Comparison of ENCODE assay signal across 1 cellular context in genomic region chr7:149144996-149145850, GRCh38.
TF ChIP-seq lines count a peak whose summit lies in the region.

No MANE protein-coding gene starts in this region.

TF ChIP-seq in HCT116, 20 proteins besides CTCF, POLR2A, EP300 and RAD21:
- TF ChIP-seq, protein P1, sequence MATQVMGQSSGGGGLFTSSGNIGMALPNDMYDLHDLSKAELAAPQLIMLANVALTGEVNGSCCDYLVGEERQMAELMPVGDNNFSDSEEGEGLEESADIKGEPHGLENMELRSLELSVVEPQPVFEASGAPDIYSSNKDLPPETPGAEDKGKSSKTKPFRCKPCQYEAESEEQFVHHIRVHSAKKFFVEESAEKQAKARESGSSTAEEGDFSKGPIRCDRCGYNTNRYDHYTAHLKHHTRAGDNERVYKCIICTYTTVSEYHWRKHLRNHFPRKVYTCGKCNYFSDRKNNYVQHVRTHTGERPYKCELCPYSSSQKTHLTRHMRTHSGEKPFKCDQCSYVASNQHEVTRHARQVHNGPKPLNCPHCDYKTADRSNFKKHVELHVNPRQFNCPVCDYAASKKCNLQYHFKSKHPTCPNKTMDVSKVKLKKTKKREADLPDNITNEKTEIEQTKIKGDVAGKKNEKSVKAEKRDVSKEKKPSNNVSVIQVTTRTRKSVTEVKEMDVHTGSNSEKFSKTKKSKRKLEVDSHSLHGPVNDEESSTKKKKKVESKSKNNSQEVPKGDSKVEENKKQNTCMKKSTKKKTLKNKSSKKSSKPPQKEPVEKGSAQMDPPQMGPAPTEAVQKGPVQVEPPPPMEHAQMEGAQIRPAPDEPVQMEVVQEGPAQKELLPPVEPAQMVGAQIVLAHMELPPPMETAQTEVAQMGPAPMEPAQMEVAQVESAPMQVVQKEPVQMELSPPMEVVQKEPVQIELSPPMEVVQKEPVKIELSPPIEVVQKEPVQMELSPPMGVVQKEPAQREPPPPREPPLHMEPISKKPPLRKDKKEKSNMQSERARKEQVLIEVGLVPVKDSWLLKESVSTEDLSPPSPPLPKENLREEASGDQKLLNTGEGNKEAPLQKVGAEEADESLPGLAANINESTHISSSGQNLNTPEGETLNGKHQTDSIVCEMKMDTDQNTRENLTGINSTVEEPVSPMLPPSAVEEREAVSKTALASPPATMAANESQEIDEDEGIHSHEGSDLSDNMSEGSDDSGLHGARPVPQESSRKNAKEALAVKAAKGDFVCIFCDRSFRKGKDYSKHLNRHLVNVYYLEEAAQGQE (IDR thresholded peaks at IDR 0.05; ENCODE audit: low read depth), result no peak
- TF ChIP-seq, protein P2, sequence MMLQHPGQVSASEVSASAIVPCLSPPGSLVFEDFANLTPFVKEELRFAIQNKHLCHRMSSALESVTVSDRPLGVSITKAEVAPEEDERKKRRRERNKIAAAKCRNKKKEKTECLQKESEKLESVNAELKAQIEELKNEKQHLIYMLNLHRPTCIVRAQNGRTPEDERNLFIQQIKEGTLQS (IDR thresholded peaks at IDR 0.05), result no peak
- TF ChIP-seq EZH2phosphoT487 (IDR thresholded peaks at IDR 0.05; ENCODE audit: borderline replicate concordance) (no peak), CEBPB (IDR thresholded peaks at IDR 0.05; ENCODE audit: low read depth) (peak; percentile 62), ELF1 (IDR thresholded peaks at IDR 0.05; ENCODE audit: borderline replicate concordance, low read depth) (no peak; the same call in 1 of the 2 replicates), TCF7L2 (IDR thresholded peaks at IDR 0.05; ENCODE audit: borderline replicate concordance, extremely low read depth, insufficient read depth, insufficient read length) (no peak), POLR2AphosphoS5 (IDR thresholded peaks at IDR 0.05; ENCODE audit: low read depth, low read length) (no peak; the same call in 1 of the 2 replicates), EZH2 (IDR thresholded peaks at IDR 0.05) (no peak), YY1 (IDR thresholded peaks at IDR 0.05; ENCODE audit: extremely low read depth, insufficient replicate concordance, low read depth, low read length) (no peak), CBX3 (IDR thresholded peaks at IDR 0.05; ENCODE audit: low read depth) (peak; percentile 72), FOSL1 (IDR thresholded peaks at IDR 0.05; ENCODE audit: low read depth) (peak; percentile 77), EGR1 (IDR thresholded peaks at IDR 0.05; ENCODE audit: low read depth) (no peak), ZNF274 (IDR thresholded peaks at IDR 0.05; ENCODE audit: low read depth, low read length) (no peak), ZFX (IDR thresholded peaks at IDR 0.05) (no peak), SIN3A (IDR thresholded peaks at IDR 0.05; ENCODE audit: low read depth) (peak; percentile 72), SRF (IDR thresholded peaks at IDR 0.05; ENCODE audit: low read depth) (peak; percentile 88), SP1 (IDR thresholded peaks at IDR 0.05; ENCODE audit: low read depth) (peak; percentile 83), JUND (IDR thresholded peaks at IDR 0.05) (peak; percentile 57)
- TF ChIP-seq, protein P3, sequence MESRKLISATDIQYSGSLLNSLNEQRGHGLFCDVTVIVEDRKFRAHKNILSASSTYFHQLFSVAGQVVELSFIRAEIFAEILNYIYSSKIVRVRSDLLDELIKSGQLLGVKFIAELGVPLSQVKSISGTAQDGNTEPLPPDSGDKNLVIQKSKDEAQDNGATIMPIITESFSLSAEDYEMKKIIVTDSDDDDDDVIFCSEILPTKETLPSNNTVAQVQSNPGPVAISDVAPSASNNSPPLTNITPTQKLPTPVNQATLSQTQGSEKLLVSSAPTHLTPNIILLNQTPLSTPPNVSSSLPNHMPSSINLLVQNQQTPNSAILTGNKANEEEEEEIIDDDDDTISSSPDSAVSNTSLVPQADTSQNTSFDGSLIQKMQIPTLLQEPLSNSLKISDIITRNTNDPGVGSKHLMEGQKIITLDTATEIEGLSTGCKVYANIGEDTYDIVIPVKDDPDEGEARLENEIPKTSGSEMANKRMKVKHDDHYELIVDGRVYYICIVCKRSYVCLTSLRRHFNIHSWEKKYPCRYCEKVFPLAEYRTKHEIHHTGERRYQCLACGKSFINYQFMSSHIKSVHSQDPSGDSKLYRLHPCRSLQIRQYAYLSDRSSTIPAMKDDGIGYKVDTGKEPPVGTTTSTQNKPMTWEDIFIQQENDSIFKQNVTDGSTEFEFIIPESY (IDR thresholded peaks at IDR 0.05; ENCODE audit: extremely low read depth, insufficient replicate concordance, low read length), result no peak
- TF ChIP-seq, protein P4, sequence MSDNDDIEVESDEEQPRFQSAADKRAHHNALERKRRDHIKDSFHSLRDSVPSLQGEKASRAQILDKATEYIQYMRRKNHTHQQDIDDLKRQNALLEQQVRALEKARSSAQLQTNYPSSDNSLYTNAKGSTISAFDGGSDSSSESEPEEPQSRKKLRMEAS (IDR thresholded peaks at IDR 0.05), result peak; percentile 58; the same call in 1 of the 2 replicates
